Comparison of ENCODE assay signal across 23 cellular contexts in the genomic region with DNA sequence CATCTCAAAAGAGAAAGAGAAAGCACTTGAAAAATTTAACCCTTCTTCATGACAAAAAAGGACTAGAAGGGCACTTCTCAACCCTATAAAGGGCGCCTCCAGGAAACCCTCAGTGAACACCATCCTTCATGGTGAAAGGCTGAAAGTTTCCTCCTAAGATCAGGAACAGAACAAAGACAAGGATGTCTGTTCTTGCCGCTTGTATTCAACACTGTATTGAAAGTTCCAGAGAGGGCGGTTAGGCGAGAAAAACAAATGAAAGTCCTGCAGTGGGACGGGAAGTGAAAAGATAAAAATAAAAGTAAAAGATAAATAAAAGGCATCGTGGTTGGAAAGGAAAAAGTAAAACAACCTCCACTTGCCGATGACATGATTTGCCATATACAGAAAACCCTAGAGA. TPM values are rescaled to one million over a fixed set of nuclear protein-coding genes. Genes with fewer than 3 reads are reported as not detected.
DNase-seq lines count a peak whose midpoint lies in the region; ATAC-seq and TF ChIP-seq lines count a peak whose summit lies in the region.
"Had no signal": no experiment of that assay in that cellular context is flagged by ENCODE, and none has a peak within 500 bp of the region (broad histone marks: within the 10 kb centered on the region; RNA-seq: fewer than 3 reads in every experiment).

No MANE protein-coding gene starts in this region.

- peaks cover 1% of the 10 kb centered on the region for H3K9me3 Mint-ChIP-seq in activated CD4-positive, alpha-beta T cell treated with anti-CD3 and anti-CD28 coated beads for 36 hours (ENCODE audit: low read depth)
- H3K9me3 Mint-ChIP-seq in activated naive CD8-positive, alpha-beta T cell treated with anti-CD3 and anti-CD28 coated beads for 36 hours, result peaks cover 9% of the 10 kb centered on the region
- no peaks in the 10 kb centered on the region for H3K9me3 Mint-ChIP-seq in activated naive CD8-positive, alpha-beta T cell treated with anti-CD3 and anti-CD28 coated beads, Interleukin-2, amount 50 U/mL, for 24 hours
- H3K9me3 Mint-ChIP-seq in activated T-helper 2 cell treated with anti-CD3 and anti-CD28 coated beads, Interferon-gamma antibody, Interleukin-2, Interleukin-4, amounts not matched to agents 10 μg/mL and 5 μg/mL and 100 μg/mL, durations not matched to agents 14 hours and 24 hours and 36 hours, result no peaks in the 10 kb centered on the region
- H3K9me3 Mint-ChIP-seq in stimulated activated naive B cell treated with anti-CD40 and anti-IgM and Interleukin-4, amounts not matched to agents 10 μg/mL and 1 μg/mL and 100 μg/mL, for 72 hours, result peaks cover 0 to 2% of the 10 kb centered on the region in 2 donors

- no peak overlapping the region for H3K27ac Mint-ChIP-seq in activated CD4-positive, alpha-beta T cell treated with anti-CD3 and anti-CD28 coated beads for 36 hours
- H3K27ac Mint-ChIP-seq in activated naive CD8-positive, alpha-beta T cell treated with anti-CD3 and anti-CD28 coated beads for 36 hours, result no peak overlapping the region
- no peak overlapping the region for H3K27ac Mint-ChIP-seq in activated naive CD8-positive, alpha-beta T cell treated with anti-CD3 and anti-CD28 coated beads, Interleukin-2, amount 50 U/mL, for 24 hours
- peak overlapping the region; percentile 72 for H3K27ac Mint-ChIP-seq in activated T-helper 2 cell treated with anti-CD3 and anti-CD28 coated beads, Interferon-gamma antibody, Interleukin-2, Interleukin-4, amounts not matched to agents 10 μg/mL and 5 μg/mL and 100 μg/mL, durations not matched to agents 14 hours and 24 hours and 36 hours
- H3K27ac Mint-ChIP-seq in stimulated activated naive B cell treated with anti-CD40 and anti-IgM and Interleukin-4, amounts not matched to agents 10 μg/mL and 1 μg/mL and 100 μg/mL, for 72 hours, result no peak overlapping the region

- H3K36me3 Mint-ChIP-seq in activated CD4-positive, alpha-beta T cell treated with anti-CD3 and anti-CD28 coated beads for 36 hours (ENCODE audit: low read depth), result peaks cover 2% of the 10 kb centered on the region
- H3K36me3 Mint-ChIP-seq in activated naive CD8-positive, alpha-beta T cell treated with anti-CD3 and anti-CD28 coated beads for 36 hours, result peaks cover 2% of the 10 kb centered on the region
- H3K36me3 Mint-ChIP-seq in activated naive CD8-positive, alpha-beta T cell treated with anti-CD3 and anti-CD28 coated beads, Interleukin-2, amount 50 U/mL, for 24 hours (ENCODE audit: low read depth), result peaks cover 5% of the 10 kb centered on the region
- no peaks in the 10 kb centered on the region for H3K36me3 Mint-ChIP-seq in activated T-helper 2 cell treated with anti-CD3 and anti-CD28 coated beads, Interferon-gamma antibody, Interleukin-2, Interleukin-4, amounts not matched to agents 10 μg/mL and 5 μg/mL and 100 μg/mL, durations not matched to agents 14 hours and 24 hours and 36 hours (ENCODE audit: low read depth)
- H3K36me3 Mint-ChIP-seq in stimulated activated naive B cell treated with anti-CD40 and anti-IgM and Interleukin-4, amounts not matched to agents 10 μg/mL and 1 μg/mL and 100 μg/mL, for 72 hours, result no peaks in the 10 kb centered on the region
- H3K36me3 Mint-ChIP-seq: CD14-positive monocyte had no signal

- H3K4me1 Mint-ChIP-seq in activated CD4-positive, alpha-beta T cell treated with anti-CD3 and anti-CD28 coated beads for 36 hours, result peaks cover 15% of the 10 kb centered on the region
- H3K4me1 Mint-ChIP-seq in activated naive CD8-positive, alpha-beta T cell treated with anti-CD3 and anti-CD28 coated beads for 36 hours, result peaks cover 9% of the 10 kb centered on the region
- H3K4me1 Mint-ChIP-seq in activated naive CD8-positive, alpha-beta T cell treated with anti-CD3 and anti-CD28 coated beads, Interleukin-2, amount 50 U/mL, for 24 hours, result no peaks in the 10 kb centered on the region
- peaks cover 16% of the 10 kb centered on the region for H3K4me1 Mint-ChIP-seq in activated T-helper 2 cell treated with anti-CD3 and anti-CD28 coated beads, Interferon-gamma antibody, Interleukin-2, Interleukin-4, amounts not matched to agents 10 μg/mL and 5 μg/mL and 100 μg/mL, durations not matched to agents 14 hours and 24 hours and 36 hours (ENCODE audit: low read depth)
- H3K4me1 Mint-ChIP-seq in stimulated activated naive B cell treated with anti-CD40 and anti-IgM and Interleukin-4, amounts not matched to agents 10 μg/mL and 1 μg/mL and 100 μg/mL, for 72 hours, result peaks cover 6 to 8% of the 10 kb centered on the region in 2 donors
- H3K4me1 Mint-ChIP-seq: CD14-positive monocyte had no signal

- no peak for DNase-seq in activated CD4-positive, alpha-beta T cell treated with anti-CD3 and anti-CD28 coated beads for 36 hours
- no peak for DNase-seq in activated CD4-positive, alpha-beta T cell treated with anti-CD3 and anti-CD28 coated beads for 48 hours
- DNase-seq in activated naive CD8-positive, alpha-beta T cell treated with anti-CD3 and anti-CD28 coated beads for 36 hours, result no peak
- no peak for DNase-seq in activated naive CD8-positive, alpha-beta T cell treated with anti-CD3 and anti-CD28 coated beads, Interleukin-2, amount 50 U/mL, for 24 hours
- DNase-seq in activated T-helper 2 cell treated with anti-CD3 and anti-CD28 coated beads, Interferon-gamma antibody, Interleukin-2, Interleukin-4, amounts not matched to agents 10 μg/mL and 5 μg/mL and 100 μg/mL, durations not matched to agents 14 hours and 24 hours and 36 hours (ENCODE audit: low spot score), result no peak
- DNase-seq in stimulated activated naive B cell treated with anti-CD40 and anti-IgM and Interleukin-4, amounts not matched to agents 10 μg/mL and 1 μg/mL and 100 μg/mL, for 72 hours, result no peak
- DNase-seq in NCI-H2081 (lab: John Stamatoyannopoulos, UW) (no peak), erythroblast (lab: John Stamatoyannopoulos, UW) (no peak)
- DNase-seq: 8988T; AML-193; DMS53; GDM1; KG1; NCI-H1105; NCI-H146; NCI-H2029; NCI-H2171; NCI-H345; NCI-H774; NK-92 treated with Interleukin-12 subunit alpha and Interleukin-12 subunit beta, amount 100 ng/mL, for 24 hours; SHP77 treated with DMSO at 0.1 percent for 48 hours had no signal

- intact Hi-C loops in activated CD4-positive, alpha-beta T cell treated with anti-CD3 and anti-CD28 coated beads for 36 hours (cut with DNase I, micrococcal nuclease), result no loop called here
- intact Hi-C loops in activated T-helper 2 cell treated with anti-CD3 and anti-CD28 coated beads, Interferon-gamma antibody, Interleukin-2, Interleukin-4, amounts not matched to agents 10 μg/mL and 5 μg/mL and 100 μg/mL, durations not matched to agents 14 hours and 24 hours and 36 hours (cut with micrococcal nuclease), result no loop called here

- CTCF ChIA-PET in activated CD4-positive, alpha-beta T cell treated with anti-CD3 and anti-CD28 coated beads for 36 hours (lab: Charles Lee), result no interaction called here

- H3K4me3 Mint-ChIP-seq in activated CD4-positive, alpha-beta T cell treated with anti-CD3 and anti-CD28 coated beads for 36 hours, result no peak overlapping the region
- H3K4me3 Mint-ChIP-seq in activated naive CD8-positive, alpha-beta T cell treated with anti-CD3 and anti-CD28 coated beads for 36 hours, result peak overlapping the region; percentile 8
- no peak overlapping the region for H3K4me3 Mint-ChIP-seq in activated naive CD8-positive, alpha-beta T cell treated with anti-CD3 and anti-CD28 coated beads, Interleukin-2, amount 50 U/mL, for 24 hours
- peak overlapping the region; percentile 24 for H3K4me3 Mint-ChIP-seq in activated T-helper 2 cell treated with anti-CD3 and anti-CD28 coated beads, Interferon-gamma antibody, Interleukin-2, Interleukin-4, amounts not matched to agents 10 μg/mL and 5 μg/mL and 100 μg/mL, durations not matched to agents 14 hours and 24 hours and 36 hours (ENCODE audit: low read depth)
- H3K4me3 Mint-ChIP-seq in stimulated activated naive B cell treated with anti-CD40 and anti-IgM and Interleukin-4, amounts not matched to agents 10 μg/mL and 1 μg/mL and 100 μg/mL, for 72 hours, result peak overlapping the region; percentile 40 to 61

- POLR2A ChIA-PET in activated CD4-positive, alpha-beta T cell treated with anti-CD3 and anti-CD28 coated beads for 36 hours (lab: Charles Lee), result no interaction called here

- no peak for TF ChIP-seq POLR2A in erythroblast (IDR thresholded peaks at IDR 0.05; ENCODE audit: low read length)

- ATAC-seq in activated CD4-positive, alpha-beta T cell treated with anti-CD3 and anti-CD28 coated beads for 36 hours, result peak; percentile 78
- no peak for ATAC-seq in activated naive CD8-positive, alpha-beta T cell treated with anti-CD3 and anti-CD28 coated beads, Interleukin-2, amount 50 U/mL, for 24 hours
- peak in 1 of 2 donors; percentile 25 for ATAC-seq in stimulated activated naive B cell treated with anti-CD40 and anti-IgM and Interleukin-4, amounts not matched to agents 10 μg/mL and 1 μg/mL and 100 μg/mL, for 72 hours (replicated peaks)
- ATAC-seq: HCT116 had no signal

- peaks cover 17% of the 10 kb centered on the region for H3K27me3 Mint-ChIP-seq in activated CD4-positive, alpha-beta T cell treated with anti-CD3 and anti-CD28 coated beads for 36 hours
- H3K27me3 Mint-ChIP-seq in activated naive CD8-positive, alpha-beta T cell treated with anti-CD3 and anti-CD28 coated beads for 36 hours, result peaks cover 36% of the 10 kb centered on the region
- peaks cover 33% of the 10 kb centered on the region for H3K27me3 Mint-ChIP-seq in activated naive CD8-positive, alpha-beta T cell treated with anti-CD3 and anti-CD28 coated beads, Interleukin-2, amount 50 U/mL, for 24 hours
- peaks cover 29% of the 10 kb centered on the region for H3K27me3 Mint-ChIP-seq in activated T-helper 2 cell treated with anti-CD3 and anti-CD28 coated beads, Interferon-gamma antibody, Interleukin-2, Interleukin-4, amounts not matched to agents 10 μg/mL and 5 μg/mL and 100 μg/mL, durations not matched to agents 14 hours and 24 hours and 36 hours (ENCODE audit: low read depth)
- H3K27me3 Mint-ChIP-seq in stimulated activated naive B cell treated with anti-CD40 and anti-IgM and Interleukin-4, amounts not matched to agents 10 μg/mL and 1 μg/mL and 100 μg/mL, for 72 hours, result peaks cover 40 to 55% of the 10 kb centered on the region in 2 donors

RNA-seq across cellular contexts. Expression of a gene that starts 50.9 kb away (rescaled TPM):
- 1 to 10 TPM; 2.4 to 5.6 TPM for total RNA-seq in activated CD4-positive, alpha-beta T cell treated with anti-CD3 and anti-CD28 coated beads for 36 hours
- total RNA-seq in activated naive CD8-positive, alpha-beta T cell treated with anti-CD3 and anti-CD28 coated beads for 36 hours, result 1 to 10 TPM; 3.3 to 3.8 TPM
- total RNA-seq in activated T-helper 2 cell treated with anti-CD3 and anti-CD28 coated beads, Interferon-gamma antibody, Interleukin-2, Interleukin-4, amounts not matched to agents 10 μg/mL and 5 μg/mL and 100 μg/mL, durations not matched to agents 14 hours and 24 hours and 36 hours, result 0.62 and 0.85 TPM in 2 replicates

RNA-seq across cellular contexts. Expression of a gene that starts 51.0 kb away (rescaled TPM):
- total RNA-seq in activated CD4-positive, alpha-beta T cell treated with anti-CD3 and anti-CD28 coated beads for 36 hours, result 10 to 100 TPM; 17.6 to 23.5 TPM
- total RNA-seq in activated naive CD8-positive, alpha-beta T cell treated with anti-CD3 and anti-CD28 coated beads for 36 hours, result 10 to 100 TPM; 17.0 to 17.2 TPM
- 17.5 TPM in 2 replicates for total RNA-seq in activated T-helper 2 cell treated with anti-CD3 and anti-CD28 coated beads, Interferon-gamma antibody, Interleukin-2, Interleukin-4, amounts not matched to agents 10 μg/mL and 5 μg/mL and 100 μg/mL, durations not matched to agents 14 hours and 24 hours and 36 hours

Comparison
In these comparisons a context has a peak if more than half of its experiments do, and no peak if none do; other contexts are left out.
1. H3K4me3 Mint-ChIP-seq: peak in activated naive CD8-positive, alpha-beta T cell treated with anti-CD3 and anti-CD28 coated beads for 36 hours (single experiment), activated T-helper 2 cell treated with anti-CD3 and anti-CD28 coated beads, Interferon-gamma antibody, Interleukin-2, Interleukin-4, amounts not matched to agents 10 μg/mL and 5 μg/mL and 100 μg/mL, durations not matched to agents 14 hours and 24 hours and 36 hours (single experiment) and stimulated activated naive B cell treated with anti-CD40 and anti-IgM and Interleukin-4, amounts not matched to agents 10 μg/mL and 1 μg/mL and 100 μg/mL, for 72 hours (2 of 2); none in activated CD4-positive, alpha-beta T cell treated with anti-CD3 and anti-CD28 coated beads for 36 hours (single experiment) and activated naive CD8-positive, alpha-beta T cell treated with anti-CD3 and anti-CD28 coated beads, Interleukin-2, amount 50 U/mL, for 24 hours (single experiment).